Comparison of ENCODE assay signal across 8 cellular contexts in genomic region chr17:44219126-44219635, GRCh38. TPM values are rescaled to one million over a fixed set of nuclear protein-coding genes. Genes with fewer than 3 reads are reported as not detected.
DNase-seq lines count a peak whose midpoint lies in the region; ATAC-seq, FAIRE-seq and TF ChIP-seq lines count a peak whose summit lies in the region.

No MANE protein-coding gene starts in this region.

- peak; percentile 25 to 58 (median 53) for TF ChIP-seq CTCF in H1 (IDR thresholded peaks at IDR 0.05; ENCODE audit: control extremely low read depth in 1 of 3, insufficient read depth in 1 of 3, low read depth in 1 of 3, low read length in 3 of 3)

- peaks cover 21% of the 10 kb centered on the region for H3K23me2 ChIP-seq in H1 (ENCODE audit: low read depth, low read length)

- peak; percentile 27 for ATAC-seq in HG02623 (IDR thresholded peaks at IDR 0.05; ENCODE audit: unreplicated experiment)

- no peaks in the 10 kb centered on the region for H3K27me3 ChIP-seq in H1 (replicated peaks in 1 of 4; ENCODE audit: control insufficient read depth in 3 of 4, extremely low read depth in 1 of 4, insufficient read depth in 3 of 4, low read length in 3 of 4)
- H3K27me3 ChIP-seq in subcutaneous abdominal adipose tissue (ENCODE audit: control insufficient read depth in 5 of 5, insufficient read depth in 4 of 5, low read length in 5 of 5) = no peaks in the 10 kb centered on the region

- H3K4ac ChIP-seq in H1 (replicated peaks; ENCODE audit: insufficient read length, low read depth, low read length) = no peak overlapping the region

- no peak for FAIRE-seq in H1 (lab: Jason Lieb, UNC)

- H3K4me1 ChIP-seq in H1 (replicated peaks in 1 of 4; ENCODE audit: control insufficient read depth in 3 of 4, insufficient read depth in 4 of 4, low read length in 3 of 4) (peaks cover 4 to 21% (median 5%) of the 10 kb centered on the region in 4 experiments; a peak in 6 of 7 replicates), subcutaneous abdominal adipose tissue (ENCODE audit: control insufficient read depth in 5 of 5, insufficient read depth in 5 of 5, low read length in 5 of 5) (peaks cover 17 to 51% (median 48%) of the 10 kb centered on the region in 5 donors)

- H2BK5ac ChIP-seq in H1 (ENCODE audit: low read depth, low read length) = no peak overlapping the region

- POLR2A ChIA-PET in H1 (lab: Charles Lee; ENCODE audit: partially characterized antibody) = interaction anchor here (0.8 to 4.9 kb wide), 18 partner anchors 9 to 134 kb away, joined by 3 to 58 read pairs (median 4); partner anchors contain the start of genes RUNDC3A and SLC25A39

- TF ChIP-seq EP300 in H1 (IDR thresholded peaks at IDR 0.05; ENCODE audit: borderline replicate concordance in 1 of 2, low read depth in 2 of 2, low read length in 2 of 2) = no peak

- peaks cover 9% of the 10 kb centered on the region for H3K79me1 ChIP-seq in H1 (ENCODE audit: low read depth, low read length)

- H3K27ac ChIP-seq in H1 (ENCODE audit: low read depth, low read length) (peak overlapping the region; percentile 92), subcutaneous abdominal adipose tissue (ENCODE audit: low read depth, low read length) (peak overlapping the region; percentile 41)

- TF ChIP-seq POLR2A in H1 (IDR thresholded peaks at IDR 0.05; ENCODE audit: control extremely low read depth in 1 of 2, low read depth in 2 of 2, low read length in 2 of 2) = peak in 1 of 2 experiments; percentile 49; a peak in 2 of 3 replicates

- peak overlapping the region; percentile 83 for H3K18ac ChIP-seq in H1 (ENCODE audit: extremely low read depth, low read length)

- H3K4me2 ChIP-seq in H1 (ENCODE audit: insufficient read depth in 1 of 2, low read depth in 2 of 2, low read length in 2 of 2) = peak overlapping the region in 1 of 2 experiments; percentile 64; a peak in 2 of 4 replicates

- TF ChIP-seq RAD21 in H1 (IDR thresholded peaks at IDR 0.05 in 1 of 2, conservative IDR thresholded peaks at IDR 0.05 in 1 of 2; ENCODE audit: low read depth in 2 of 2, low read length in 2 of 2) = peak; percentile 11 to 30; a peak in 2 of 4 replicates

- 0% methylated on average over 30 of the region's 79 CpGs; no CpG with 5 or more reads in 1 of the 2 experiments for WGBS in H1 (ENCODE audit: extremely low coverage in 1 of 2, insufficient coverage in 1 of 2, insufficient read length in 1 of 2, insufficient replicate concordance in 2 of 2, low coverage in 1 of 2, low lambda C conversion rate in 2 of 2, missing lambda C conversion rate in 1 of 2), 2 experiments

- peak overlapping the region; percentile 62 to 100 (median 78) for H3K4me3 ChIP-seq in H1 (ENCODE audit: extremely low read depth in 1 of 4, insufficient read depth in 2 of 4, low read depth in 3 of 4, low read length in 4 of 4)
- H3K4me3 ChIP-seq in subcutaneous abdominal adipose tissue (ENCODE audit: low read depth in 1 of 5, low read length in 5 of 5) = peak overlapping the region in 4 of 5 donors; percentile 61 to 89 (median 78)

- no peak overlapping the region for H2AFZ ChIP-seq in H1 (ENCODE audit: low read length)

- peak overlapping the region; percentile 13 to 96 (median 88); a peak in 6 of 7 replicates for H3K9ac ChIP-seq in H1 (replicated peaks in 1 of 4; ENCODE audit: extremely low read depth in 1 of 4, low read depth in 3 of 4, low read length in 3 of 4)
- H3K9ac ChIP-seq in subcutaneous abdominal adipose tissue (ENCODE audit: low read length in 5 of 5) = peak overlapping the region in 2 of 5 donors; percentile 68 to 83

- H2BK20ac ChIP-seq in H1 (ENCODE audit: low read length) = no peak overlapping the region

- no peak overlapping the region for H2AK5ac ChIP-seq in H1 (ENCODE audit: low read depth, low read length)

- CTCF ChIA-PET in H1 (lab: Charles Lee; ENCODE audit: partially characterized antibody) = interaction anchor here (1.1 to 1.9 kb wide), 3 partner anchors 9 to 113 kb away, joined by 3 to 6 read pairs (median 4); no protein-coding TSS in a partner anchor

- no peak overlapping the region for H3K23ac ChIP-seq in H1 (ENCODE audit: insufficient read length)

- peaks cover 11 to 23% of the 10 kb centered on the region in 2 experiments for H3K79me2 ChIP-seq in H1 (ENCODE audit: control insufficient read depth in 1 of 2, insufficient read depth in 2 of 2, low read length in 2 of 2)

- H3K36me3 ChIP-seq in H1 (ENCODE audit: control insufficient read depth in 2 of 4, insufficient read depth in 4 of 4, low read length in 3 of 4) = peaks cover 20 to 29% (median 26%) of the 10 kb centered on the region in 4 experiments; a peak in 7 of 8 replicates
- H3K36me3 ChIP-seq in subcutaneous abdominal adipose tissue (ENCODE audit: control insufficient read depth in 5 of 5, insufficient read depth in 5 of 5, low read length in 5 of 5) = peaks cover 3 to 31% (median 27%) of the 10 kb centered on the region in 5 donors

- H3K9me3 ChIP-seq in H1 (ENCODE audit: insufficient read depth in 2 of 2, low read depth in 1 of 2, low read length in 1 of 2) = no peaks in the 10 kb centered on the region
- no peaks in the 10 kb centered on the region for H3K9me3 ChIP-seq in subcutaneous abdominal adipose tissue (ENCODE audit: control insufficient read depth in 5 of 5, low read length in 5 of 5)

- no peak overlapping the region for H4K8ac ChIP-seq in H1 (ENCODE audit: extremely low read depth, insufficient read depth, low read length)

- peak; percentile 57 to 73 for DNase-seq in SHP77 (lab: John Stamatoyannopoulos, UW)
- no peak for DNase-seq in SHP77 treated with DMSO at 0.1 percent for 48 hours (lab: John Stamatoyannopoulos, UW)
- peak; percentile 79 for DNase-seq in NCI-H2196 (lab: John Stamatoyannopoulos, UW; ENCODE audit: unreplicated experiment)
- DNase-seq in activated CD4-positive, alpha-beta T cell treated with anti-CD3 and anti-CD28 coated beads, Interleukin-2, amount 50 U/mL, for 48 hours = peak; percentile 65 to 71
- peak in 1 of 2 experiments; percentile 75 for DNase-seq in H1 (ENCODE audit: low read depth in 1 of 2, low spot score in 2 of 2)
- DNase-seq in mucosa of gallbladder (ENCODE audit: low spot score) = peak; percentile 61

- H3K56ac ChIP-seq in H1 (replicated peaks; ENCODE audit: insufficient read length, low read depth, low read length) = no peak overlapping the region

- no peak overlapping the region for H3K14ac ChIP-seq in H1 (ENCODE audit: insufficient read length)

- peak overlapping the region; percentile 61 for H4K5ac ChIP-seq in H1 (ENCODE audit: insufficient read length, low read depth, low read length)

- no peak overlapping the region for H2BK120ac ChIP-seq in H1 (replicated peaks; ENCODE audit: low read depth, low read length)

- H4K91ac ChIP-seq in H1 (replicated peaks; ENCODE audit: insufficient read length, low read length) = no peak overlapping the region

- no peak overlapping the region for H2BK12ac ChIP-seq in H1 (ENCODE audit: low read depth, low read length)

- peaks cover 0 to 8% of the 10 kb centered on the region in 2 experiments for H4K20me1 ChIP-seq in H1 (replicated peaks in 1 of 2; ENCODE audit: control insufficient read depth in 1 of 2, insufficient read depth in 2 of 2, low read length in 2 of 2)

- H2BK15ac ChIP-seq in H1 (ENCODE audit: low read length) = no peak overlapping the region

RNA-seq across cellular contexts. Expression of gene UBTF, which starts 0.3 kb away (rescaled TPM):
- 102 and 106 TPM in 2 replicates for total RNA-seq in H1 (2021; fragmentation: NEBNext Ultra II Directional; extraction: Animal tissue kit (Norgen Biotek cat#: 25700))
- polyA plus RNA-seq in H1 (2011; rRNA removed) = 14.7 and 18.0 TPM in 2 replicates
- polyA plus RNA-seq in H1 (2011; cell fraction: cytosol; rRNA removed) = 31.4 TPM
- polyA plus RNA-seq in H1 (2011; cell fraction: nucleus; rRNA removed) = 55.2 TPM
- 66.1 to 73.3 TPM (median 70.8 TPM) in 4 replicates for polyA plus RNA-seq in H1 (2012, experiment 1 of 2)
- polyA plus RNA-seq in H1 (2012, experiment 2 of 2) = 36.4 TPM
- polyA plus RNA-seq in H1 (2013, experiment 1 of 2) = 64.9 TPM
- polyA plus RNA-seq in H1 (2013, experiment 2 of 2) = 63.5 TPM
- 24.9 and 28.4 TPM in 2 replicates for polyA minus RNA-seq in H1 (2011; rRNA and poly(A)+ RNA removed)
- polyA minus RNA-seq in H1 (2011; cell fraction: cytosol; rRNA and poly(A)+ RNA removed) = 30.1 TPM
- 42.4 TPM for polyA minus RNA-seq in H1 (2011; cell fraction: nucleus; rRNA and poly(A)+ RNA removed)
- 95.6 TPM for total RNA-seq in mucosa of gallbladder

RNA-seq across cellular contexts. Expression of gene ATXN7L3, which starts 19.5 kb away (rescaled TPM):
- 103 and 106 TPM in 2 replicates for total RNA-seq in H1 (2021; fragmentation: NEBNext Ultra II Directional; extraction: Animal tissue kit (Norgen Biotek cat#: 25700))
- 53.7 and 72.5 TPM in 2 replicates for polyA plus RNA-seq in H1 (2011; rRNA removed)
- 64.5 TPM for polyA plus RNA-seq in H1 (2011; cell fraction: cytosol; rRNA removed)
- polyA plus RNA-seq in H1 (2011; cell fraction: nucleus; rRNA removed) = 132 TPM
- 47.6 to 71.4 TPM (median 64.4 TPM) in 4 replicates for polyA plus RNA-seq in H1 (2012, experiment 1 of 2)
- 60.9 TPM for polyA plus RNA-seq in H1 (2012, experiment 2 of 2)
- 50.8 TPM for polyA plus RNA-seq in H1 (2013, experiment 1 of 2)
- 46.4 TPM for polyA plus RNA-seq in H1 (2013, experiment 2 of 2)
- 51.4 and 62.5 TPM in 2 replicates for polyA minus RNA-seq in H1 (2011; rRNA and poly(A)+ RNA removed)
- 36.7 TPM for polyA minus RNA-seq in H1 (2011; cell fraction: cytosol; rRNA and poly(A)+ RNA removed)
- 68.0 TPM for polyA minus RNA-seq in H1 (2011; cell fraction: nucleus; rRNA and poly(A)+ RNA removed)
- total RNA-seq in mucosa of gallbladder = 77.0 TPM

RNA-seq across cellular contexts. Expression of gene TMUB2, which starts 32.4 kb away (rescaled TPM):
- total RNA-seq in H1 (2021; fragmentation: NEBNext Ultra II Directional; extraction: Animal tissue kit (Norgen Biotek cat#: 25700)) = 15.7 and 18.5 TPM in 2 replicates
- polyA plus RNA-seq in H1 (2011; rRNA removed) = 30.5 and 34.7 TPM in 2 replicates
- polyA plus RNA-seq in H1 (2011; cell fraction: cytosol; rRNA removed) = 35.0 TPM
- polyA plus RNA-seq in H1 (2011; cell fraction: nucleus; rRNA removed) = 123 TPM
- polyA plus RNA-seq in H1 (2012, experiment 1 of 2) = 20.5 to 27.2 TPM (median 24.5 TPM) in 4 replicates
- polyA plus RNA-seq in H1 (2012, experiment 2 of 2) = 25.0 TPM
- 20.5 TPM for polyA plus RNA-seq in H1 (2013, experiment 1 of 2)
- 20.9 TPM for polyA plus RNA-seq in H1 (2013, experiment 2 of 2)
- 17.9 and 21.7 TPM in 2 replicates for polyA minus RNA-seq in H1 (2011; rRNA and poly(A)+ RNA removed)
- polyA minus RNA-seq in H1 (2011; cell fraction: cytosol; rRNA and poly(A)+ RNA removed) = 10.3 TPM
- polyA minus RNA-seq in H1 (2011; cell fraction: nucleus; rRNA and poly(A)+ RNA removed) = 18.4 TPM
- total RNA-seq in mucosa of gallbladder = 49.4 TPM

RNA-seq across cellular contexts. Expression of gene ASB16, which starts 48.7 kb away (rescaled TPM):
- 0.19 TPM in 1 of 2 replicates, not detected in the other for total RNA-seq in H1 (2021; fragmentation: NEBNext Ultra II Directional; extraction: Animal tissue kit (Norgen Biotek cat#: 25700))
- 0.05 and 0.09 TPM in 2 replicates for polyA plus RNA-seq in H1 (2011; rRNA removed)
- 0.05 TPM for polyA plus RNA-seq in H1 (2011; cell fraction: cytosol; rRNA removed)
- 0.17 TPM for polyA plus RNA-seq in H1 (2011; cell fraction: nucleus; rRNA removed)
- polyA plus RNA-seq in H1 (2012, experiment 1 of 2) = 1.7 to 2.5 TPM (median 2.3 TPM) in 4 replicates
- 0.79 TPM for polyA plus RNA-seq in H1 (2012, experiment 2 of 2)
- polyA plus RNA-seq in H1 (2013, experiment 1 of 2) = 0.06 TPM
- polyA plus RNA-seq in H1 (2013, experiment 2 of 2) = 0.04 TPM
- polyA minus RNA-seq in H1 (2011; rRNA and poly(A)+ RNA removed) = 0.10 TPM in 1 of 2 replicates, not detected in the other
- not detected for polyA minus RNA-seq in H1 (2011; cell fraction: cytosol; rRNA and poly(A)+ RNA removed)
- polyA minus RNA-seq in H1 (2011; cell fraction: nucleus; rRNA and poly(A)+ RNA removed) = not detected
- 0.58 TPM for total RNA-seq in mucosa of gallbladder

RNA-seq across cellular contexts. Expression of gene SLC4A1, which starts 48.8 kb away (rescaled TPM):
- 0.08 TPM in 1 of 2 replicates, not detected in the other for total RNA-seq in H1 (2021; fragmentation: NEBNext Ultra II Directional; extraction: Animal tissue kit (Norgen Biotek cat#: 25700))
- polyA plus RNA-seq in H1 (2011; rRNA removed) = 0.08 and 0.09 TPM in 2 replicates
- 0.09 TPM for polyA plus RNA-seq in H1 (2011; cell fraction: cytosol; rRNA removed)
- 0.30 TPM for polyA plus RNA-seq in H1 (2011; cell fraction: nucleus; rRNA removed)
- 0.04 to 0.18 TPM (median 0.17 TPM) in 3 of 4 replicates, not detected in the other for polyA plus RNA-seq in H1 (2012, experiment 1 of 2)
- not detected for polyA plus RNA-seq in H1 (2012, experiment 2 of 2)
- 0.02 TPM for polyA plus RNA-seq in H1 (2013, experiment 1 of 2)
- polyA plus RNA-seq in H1 (2013, experiment 2 of 2) = 0.04 TPM
- not detected in 2 replicates for polyA minus RNA-seq in H1 (2011; rRNA and poly(A)+ RNA removed)
- not detected for polyA minus RNA-seq in H1 (2011; cell fraction: cytosol; rRNA and poly(A)+ RNA removed)
- polyA minus RNA-seq in H1 (2011; cell fraction: nucleus; rRNA and poly(A)+ RNA removed) = not detected
- 0.37 TPM for total RNA-seq in mucosa of gallbladder
